1 cellular context compared by ENCODE assay signal in the genomic region with DNA sequence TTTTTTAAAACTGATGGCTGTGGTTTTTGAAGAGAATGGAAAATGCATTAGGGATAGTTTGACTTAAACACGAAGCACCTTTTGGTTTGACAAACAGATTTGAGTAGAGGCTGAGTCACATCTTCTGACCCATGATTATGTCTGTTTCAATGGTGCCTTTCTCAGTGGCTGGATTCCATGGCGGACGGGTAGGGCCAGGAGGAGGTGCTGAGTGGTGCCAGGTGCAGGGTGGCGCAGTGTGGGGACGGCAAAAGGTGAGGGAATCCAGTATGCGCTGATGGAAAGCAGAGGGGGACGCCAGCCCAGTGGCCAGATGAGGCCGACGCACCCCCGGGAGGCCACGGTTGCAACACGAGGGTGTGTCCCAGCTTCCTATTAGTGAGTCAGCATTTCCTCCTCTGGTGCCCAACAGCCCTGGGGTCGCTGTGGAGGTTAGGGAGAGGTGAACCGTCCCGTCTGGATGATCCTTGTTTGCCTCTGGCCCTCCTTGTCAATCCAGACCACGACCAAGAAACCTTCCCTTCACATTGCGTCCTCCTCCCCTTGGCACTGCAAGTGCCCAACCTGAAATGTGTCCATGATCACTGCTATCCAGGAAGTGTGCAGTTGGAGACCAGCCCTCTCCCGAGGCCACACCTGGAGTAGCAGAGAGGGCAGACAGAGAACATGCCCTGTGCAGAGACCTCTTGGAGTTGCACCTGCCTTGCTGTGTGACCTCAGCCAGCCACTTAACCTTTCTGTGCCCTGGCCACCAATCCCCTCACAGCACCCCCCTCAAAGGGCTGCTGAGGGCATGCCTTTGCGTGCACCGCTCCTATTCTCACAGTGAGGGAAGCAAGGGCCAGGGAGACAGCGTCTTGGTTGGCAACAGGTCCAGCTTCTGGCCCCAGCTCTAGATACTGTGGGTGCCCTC.
TF ChIP-seq lines count a peak whose summit lies in the region.

No MANE protein-coding gene starts in this region.

TF ChIP-seq in A549, 52 proteins besides CTCF, POLR2A, EP300 and RAD21 (continued from another document):
- TF ChIP-seq, protein P1, sequence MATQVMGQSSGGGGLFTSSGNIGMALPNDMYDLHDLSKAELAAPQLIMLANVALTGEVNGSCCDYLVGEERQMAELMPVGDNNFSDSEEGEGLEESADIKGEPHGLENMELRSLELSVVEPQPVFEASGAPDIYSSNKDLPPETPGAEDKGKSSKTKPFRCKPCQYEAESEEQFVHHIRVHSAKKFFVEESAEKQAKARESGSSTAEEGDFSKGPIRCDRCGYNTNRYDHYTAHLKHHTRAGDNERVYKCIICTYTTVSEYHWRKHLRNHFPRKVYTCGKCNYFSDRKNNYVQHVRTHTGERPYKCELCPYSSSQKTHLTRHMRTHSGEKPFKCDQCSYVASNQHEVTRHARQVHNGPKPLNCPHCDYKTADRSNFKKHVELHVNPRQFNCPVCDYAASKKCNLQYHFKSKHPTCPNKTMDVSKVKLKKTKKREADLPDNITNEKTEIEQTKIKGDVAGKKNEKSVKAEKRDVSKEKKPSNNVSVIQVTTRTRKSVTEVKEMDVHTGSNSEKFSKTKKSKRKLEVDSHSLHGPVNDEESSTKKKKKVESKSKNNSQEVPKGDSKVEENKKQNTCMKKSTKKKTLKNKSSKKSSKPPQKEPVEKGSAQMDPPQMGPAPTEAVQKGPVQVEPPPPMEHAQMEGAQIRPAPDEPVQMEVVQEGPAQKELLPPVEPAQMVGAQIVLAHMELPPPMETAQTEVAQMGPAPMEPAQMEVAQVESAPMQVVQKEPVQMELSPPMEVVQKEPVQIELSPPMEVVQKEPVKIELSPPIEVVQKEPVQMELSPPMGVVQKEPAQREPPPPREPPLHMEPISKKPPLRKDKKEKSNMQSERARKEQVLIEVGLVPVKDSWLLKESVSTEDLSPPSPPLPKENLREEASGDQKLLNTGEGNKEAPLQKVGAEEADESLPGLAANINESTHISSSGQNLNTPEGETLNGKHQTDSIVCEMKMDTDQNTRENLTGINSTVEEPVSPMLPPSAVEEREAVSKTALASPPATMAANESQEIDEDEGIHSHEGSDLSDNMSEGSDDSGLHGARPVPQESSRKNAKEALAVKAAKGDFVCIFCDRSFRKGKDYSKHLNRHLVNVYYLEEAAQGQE (IDR thresholded peaks at IDR 0.05): no peak
- TF ChIP-seq FOXS1 (CRISPR knock-in tag; IDR thresholded peaks at IDR 0.05): no peak
- TF ChIP-seq CHD4 (IDR thresholded peaks at IDR 0.05; ENCODE audit: borderline replicate concordance): no peak
- TF ChIP-seq HOXB5 (CRISPR knock-in tag; IDR thresholded peaks at IDR 0.05): peak; percentile 62
- no peak for TF ChIP-seq CBX2 (IDR thresholded peaks at IDR 0.05; ENCODE audit: borderline replicate concordance, low read depth)
- TF ChIP-seq CEBPB (IDR thresholded peaks at IDR 0.05): peak; percentile 84 to 99
- 0 out of 2 replicates have a peak, but pooled peaks have one; percentile 14 for TF ChIP-seq ZNF302 (CRISPR knock-in tag; IDR thresholded peaks at IDR 0.05)
- TF ChIP-seq NPAS2 (CRISPR knock-in tag; IDR thresholded peaks at IDR 0.05; ENCODE audit: borderline replicate concordance): no peak
- TF ChIP-seq JUNB (IDR thresholded peaks at IDR 0.05): peak; percentile 74
- TF ChIP-seq RARB (CRISPR knock-in tag; IDR thresholded peaks at IDR 0.05): peak; percentile 94
- no peak for TF ChIP-seq RNF2 (IDR thresholded peaks at IDR 0.05; ENCODE audit: borderline replicate concordance, low read depth)
- peak; percentile 18; the same call in 1 of the 2 replicates for TF ChIP-seq ZSCAN20 (CRISPR knock-in tag; IDR thresholded peaks at IDR 0.05)
- no peak for TF ChIP-seq TFCP2L1 (CRISPR knock-in tag; IDR thresholded peaks at IDR 0.05)
TF ChIP-seq in A549: peak in this region for 25.
